Comparison of ENCODE assay signal across 1 cellular context in genomic region chr14:69191340-69192111, GRCh38.
TF ChIP-seq lines count a peak whose summit lies in the region.

Gene EXD2, plus strand, starts transcription at chr14:69191498. Its CDS starts 17,973 bp downstream, at chr14:69209471.

TF ChIP-seq in GM12878, 131 proteins besides CTCF, POLR2A, EP300 and RAD21 (continued from another document):
- no peak for TF ChIP-seq CEBPZ (IDR thresholded peaks at IDR 0.05; ENCODE audit: low read depth, low read length)
